9 cellular contexts compared by ENCODE assay signal in genomic region chr1:25392881-25393280, GRCh38. TPM values are rescaled to one million over a fixed set of nuclear protein-coding genes. Genes with fewer than 3 reads are reported as not detected.
"Had no signal": no experiment of that assay in that cellular context is flagged by ENCODE, and none has a peak within 500 bp of the region (broad histone marks: within the 10 kb centered on the region; RNA-seq: fewer than 3 reads in every experiment).

No MANE protein-coding gene starts in this region.

- H3K4me1 ChIP-seq: HAP-1 had no signal

- H3K4me3 ChIP-seq: GM23248, HAP-1 had no signal

- ATAC-seq: HCT116, HepG2 had no signal

- FAIRE-seq: HepG2 had no signal

- H3K36me3 ChIP-seq: HAP-1 had no signal

- H3K27ac ChIP-seq: GM23248 had no signal

- DNase-seq: GM23248, GOT3, H7, HFFc6, KBM-7 had no signal

- H3K9me3 ChIP-seq: HAP-1 had no signal

RNA-seq across cellular contexts. Expression of gene RHCE, which starts 27.7 kb away (rescaled TPM):
- total RNA-seq: HepG2, HT-29 had no signal
